16 cellular contexts compared by ENCODE assay signal in the genomic region with DNA sequence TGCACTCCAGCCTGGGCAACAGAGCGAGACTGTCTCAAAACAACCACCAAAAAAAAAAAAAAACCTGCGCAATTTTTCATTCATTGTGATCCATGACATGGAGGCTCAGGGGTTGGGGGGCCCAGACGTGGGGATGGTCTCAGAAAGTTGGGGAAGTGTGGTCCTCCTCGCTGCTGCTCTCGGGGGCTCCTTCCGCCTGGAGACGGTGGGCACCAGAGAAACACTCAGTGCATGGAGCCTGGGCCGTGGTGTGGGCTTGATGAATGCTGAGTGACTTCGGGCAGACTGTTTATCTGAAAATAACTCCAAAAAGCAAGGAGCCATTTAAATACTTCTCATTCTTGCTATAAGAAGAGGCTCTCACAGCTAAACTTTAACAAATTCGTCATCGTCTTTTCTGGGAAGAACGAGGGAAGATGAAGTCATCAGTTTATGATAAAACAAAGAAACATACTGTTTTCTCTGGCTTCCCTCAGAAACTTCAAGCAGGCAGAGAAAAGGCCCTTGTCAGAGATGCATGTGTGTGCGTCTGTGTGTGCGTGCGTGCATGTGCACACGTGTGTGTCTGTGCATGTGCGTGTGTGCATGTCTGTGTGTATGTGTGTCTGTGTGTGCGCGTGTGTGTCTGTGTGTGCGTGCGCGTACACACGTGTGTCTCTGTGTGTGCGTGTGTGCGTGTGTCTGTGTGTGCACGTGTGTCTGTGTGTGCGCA. TPM values are rescaled to one million over a fixed set of nuclear protein-coding genes. Genes with fewer than 3 reads are reported as not detected.
DNase-seq lines count a peak whose midpoint lies in the region; FAIRE-seq and TF ChIP-seq lines count a peak whose summit lies in the region.
"Had no signal": no experiment of that assay in that cellular context is flagged by ENCODE, and none has a peak within 500 bp of the region (broad histone marks: within the 10 kb centered on the region; RNA-seq: fewer than 3 reads in every experiment).

No MANE protein-coding gene starts in this region.

- no peak overlapping the region for H3K9ac ChIP-seq in colonic mucosa (ENCODE audit: low read depth in 2 of 2, low read length in 2 of 2)

- no peaks in the 10 kb centered on the region for H3K36me3 ChIP-seq in colonic mucosa
- no peaks in the 10 kb centered on the region for H3K36me3 ChIP-seq in Peyer's patch
- H3K36me3 ChIP-seq in ascending aorta = no peaks in the 10 kb centered on the region
- H3K36me3 ChIP-seq: breast epithelium, right atrium auricular region had no signal

- FAIRE-seq in HTR-8/SVneo (lab: Jason Lieb, UNC) = peak; percentile 96
- FAIRE-seq: G401.6, GM18507 had no signal

- H3K27ac ChIP-seq in colonic mucosa = no peak overlapping the region
- peak overlapping the region; percentile 66 for H3K27ac ChIP-seq in temporal lobe (ENCODE audit: low read depth, low read length)
- H3K27ac ChIP-seq in Peyer's patch = no peak overlapping the region
- H3K27ac ChIP-seq in ascending aorta = no peak overlapping the region
- H3K27ac ChIP-seq: breast epithelium, right atrium auricular region had no signal

- intact Hi-C loops in colonic mucosa (cut with DNase I) = no loop called here
- intact Hi-C loops in ascending aorta (cut with DNase I) = no loop called here

- TF ChIP-seq CTCF in colonic mucosa (IDR thresholded peaks at IDR 0.05) (no peak), Peyer's patch (IDR thresholded peaks at IDR 0.05) (no peak), ascending aorta (IDR thresholded peaks at IDR 0.05) (no peak)

- H3K4me3 ChIP-seq in colonic mucosa = no peak overlapping the region
- H3K4me3 ChIP-seq in Peyer's patch = no peak overlapping the region
- H3K4me3 ChIP-seq in ascending aorta = no peak overlapping the region
- H3K4me3 ChIP-seq: breast epithelium, right atrium auricular region had no signal

- no peaks in the 10 kb centered on the region for H3K4me1 ChIP-seq in colonic mucosa
- H3K4me1 ChIP-seq in Peyer's patch = no peaks in the 10 kb centered on the region
- H3K4me1 ChIP-seq in ascending aorta = no peaks in the 10 kb centered on the region
- H3K4me1 ChIP-seq: breast epithelium had no signal

- DNase-seq in HTR-8/SVneo (ENCODE audit: insufficient read length, low spot score) = no peak
- peak; percentile 10 for DNase-seq in colonic mucosa
- peak; percentile 71 for DNase-seq in medulla oblongata (ENCODE audit: extremely low spot score)
- DNase-seq in NCI-H1417 (lab: John Stamatoyannopoulos, UW) = no peak
- no peak for DNase-seq in Peyer's patch
- DNase-seq in ascending aorta (ENCODE audit: low spot score in 2 of 2) = no peak
- DNase-seq: NCI-H1105, NCI-H510A treated with DMSO at 0.1 percent for 48 hours had no signal

- H3K27me3 ChIP-seq in colonic mucosa (no peaks in the 10 kb centered on the region), Peyer's patch (no peaks in the 10 kb centered on the region), ascending aorta (no peaks in the 10 kb centered on the region)
- H3K27me3 ChIP-seq: right atrium auricular region had no signal

- H3K9me3 ChIP-seq in colonic mucosa = no peaks in the 10 kb centered on the region
- no peaks in the 10 kb centered on the region for H3K9me3 ChIP-seq in Peyer's patch
- no peaks in the 10 kb centered on the region for H3K9me3 ChIP-seq in ascending aorta
- H3K9me3 ChIP-seq: breast epithelium, right atrium auricular region had no signal

- TF ChIP-seq POLR2A in Peyer's patch (IDR thresholded peaks at IDR 0.05) = no peak

RNA-seq across cellular contexts. Expression of a gene that starts 35.0 kb away (rescaled TPM):
- total RNA-seq in colonic mucosa (under 1 TPM in 1 of 2 donors, not detected in 1; 0.85 TPM), temporal lobe (21.4 TPM), Peyer's patch (1 to 10 TPM in 1 of 4 donors, not detected in 3; 1.7 TPM), ascending aorta (not detected)
- total RNA-seq: activated T-helper 2 cell treated with anti-CD3 and anti-CD28 coated beads, Interferon-gamma antibody, Interleukin-2, Interleukin-4, amounts not matched to agents 10 μg/mL and 5 μg/mL and 100 μg/mL, durations not matched to agents 14 hours and 24 hours and 36 hours; mononuclear cell; T-helper 2 cell treated with Interferon-gamma antibody and Interleukin-4, amounts not matched to agents 100 ng/mL and 5 ng/mL, for 36 hours had no signal

Comparison
In these comparisons a context has a peak if more than half of its experiments do, and no peak if none do; other contexts are left out.
1. DNase-seq: peak in colonic mucosa (single experiment) and medulla oblongata (single experiment); none in HTR-8/SVneo (single experiment), NCI-H1417 (0 of 3), Peyer's patch (0 of 3) and ascending aorta (0 of 2).